Comparison of ENCODE assay signal across 1 cellular context in the genomic region with DNA sequence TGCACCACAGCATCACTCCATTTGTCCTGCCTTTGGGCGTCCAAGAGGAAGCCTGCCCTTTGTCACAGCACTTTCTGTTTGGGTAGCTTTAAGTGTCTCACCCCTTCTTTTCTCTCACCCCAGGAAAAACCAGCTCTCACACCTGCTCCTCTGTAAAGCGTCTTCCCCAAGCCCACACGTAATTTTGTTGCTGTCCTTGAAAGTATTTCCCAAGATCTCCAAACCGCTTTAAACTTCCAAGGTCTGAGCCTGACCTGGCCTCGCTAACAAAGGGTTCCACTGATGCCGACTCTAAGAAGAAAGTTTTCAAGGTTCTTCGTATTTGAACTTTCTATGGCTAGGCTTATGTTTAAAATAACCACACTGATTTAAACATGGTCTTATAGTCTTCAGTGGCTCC.
TF ChIP-seq lines count a peak whose summit lies in the region.

No MANE protein-coding gene starts in this region.

TF ChIP-seq in WTC11, 78 proteins besides CTCF, POLR2A, EP300 and RAD21 (continued from another document):
- TF ChIP-seq, protein P1, sequence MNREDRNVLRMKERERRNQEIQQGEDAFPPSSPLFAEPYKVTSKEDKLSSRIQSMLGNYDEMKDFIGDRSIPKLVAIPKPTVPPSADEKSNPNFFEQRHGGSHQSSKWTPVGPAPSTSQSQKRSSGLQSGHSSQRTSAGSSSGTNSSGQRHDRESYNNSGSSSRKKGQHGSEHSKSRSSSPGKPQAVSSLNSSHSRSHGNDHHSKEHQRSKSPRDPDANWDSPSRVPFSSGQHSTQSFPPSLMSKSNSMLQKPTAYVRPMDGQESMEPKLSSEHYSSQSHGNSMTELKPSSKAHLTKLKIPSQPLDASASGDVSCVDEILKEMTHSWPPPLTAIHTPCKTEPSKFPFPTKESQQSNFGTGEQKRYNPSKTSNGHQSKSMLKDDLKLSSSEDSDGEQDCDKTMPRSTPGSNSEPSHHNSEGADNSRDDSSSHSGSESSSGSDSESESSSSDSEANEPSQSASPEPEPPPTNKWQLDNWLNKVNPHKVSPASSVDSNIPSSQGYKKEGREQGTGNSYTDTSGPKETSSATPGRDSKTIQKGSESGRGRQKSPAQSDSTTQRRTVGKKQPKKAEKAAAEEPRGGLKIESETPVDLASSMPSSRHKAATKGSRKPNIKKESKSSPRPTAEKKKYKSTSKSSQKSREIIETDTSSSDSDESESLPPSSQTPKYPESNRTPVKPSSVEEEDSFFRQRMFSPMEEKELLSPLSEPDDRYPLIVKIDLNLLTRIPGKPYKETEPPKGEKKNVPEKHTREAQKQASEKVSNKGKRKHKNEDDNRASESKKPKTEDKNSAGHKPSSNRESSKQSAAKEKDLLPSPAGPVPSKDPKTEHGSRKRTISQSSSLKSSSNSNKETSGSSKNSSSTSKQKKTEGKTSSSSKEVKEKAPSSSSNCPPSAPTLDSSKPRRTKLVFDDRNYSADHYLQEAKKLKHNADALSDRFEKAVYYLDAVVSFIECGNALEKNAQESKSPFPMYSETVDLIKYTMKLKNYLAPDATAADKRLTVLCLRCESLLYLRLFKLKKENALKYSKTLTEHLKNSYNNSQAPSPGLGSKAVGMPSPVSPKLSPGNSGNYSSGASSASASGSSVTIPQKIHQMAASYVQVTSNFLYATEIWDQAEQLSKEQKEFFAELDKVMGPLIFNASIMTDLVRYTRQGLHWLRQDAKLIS (CRISPR knock-in tag; IDR thresholded peaks at IDR 0.05; ENCODE audit: borderline replicate concordance) = no peak
- TF ChIP-seq, protein P2, sequence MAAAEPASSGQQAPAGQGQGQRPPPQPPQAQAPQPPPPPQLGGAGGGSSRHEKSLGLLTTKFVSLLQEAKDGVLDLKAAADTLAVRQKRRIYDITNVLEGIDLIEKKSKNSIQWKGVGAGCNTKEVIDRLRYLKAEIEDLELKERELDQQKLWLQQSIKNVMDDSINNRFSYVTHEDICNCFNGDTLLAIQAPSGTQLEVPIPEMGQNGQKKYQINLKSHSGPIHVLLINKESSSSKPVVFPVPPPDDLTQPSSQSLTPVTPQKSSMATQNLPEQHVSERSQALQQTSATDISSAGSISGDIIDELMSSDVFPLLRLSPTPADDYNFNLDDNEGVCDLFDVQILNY (CRISPR knock-in tag; IDR thresholded peaks at IDR 0.05) = no peak
- TF ChIP-seq, protein P3, sequence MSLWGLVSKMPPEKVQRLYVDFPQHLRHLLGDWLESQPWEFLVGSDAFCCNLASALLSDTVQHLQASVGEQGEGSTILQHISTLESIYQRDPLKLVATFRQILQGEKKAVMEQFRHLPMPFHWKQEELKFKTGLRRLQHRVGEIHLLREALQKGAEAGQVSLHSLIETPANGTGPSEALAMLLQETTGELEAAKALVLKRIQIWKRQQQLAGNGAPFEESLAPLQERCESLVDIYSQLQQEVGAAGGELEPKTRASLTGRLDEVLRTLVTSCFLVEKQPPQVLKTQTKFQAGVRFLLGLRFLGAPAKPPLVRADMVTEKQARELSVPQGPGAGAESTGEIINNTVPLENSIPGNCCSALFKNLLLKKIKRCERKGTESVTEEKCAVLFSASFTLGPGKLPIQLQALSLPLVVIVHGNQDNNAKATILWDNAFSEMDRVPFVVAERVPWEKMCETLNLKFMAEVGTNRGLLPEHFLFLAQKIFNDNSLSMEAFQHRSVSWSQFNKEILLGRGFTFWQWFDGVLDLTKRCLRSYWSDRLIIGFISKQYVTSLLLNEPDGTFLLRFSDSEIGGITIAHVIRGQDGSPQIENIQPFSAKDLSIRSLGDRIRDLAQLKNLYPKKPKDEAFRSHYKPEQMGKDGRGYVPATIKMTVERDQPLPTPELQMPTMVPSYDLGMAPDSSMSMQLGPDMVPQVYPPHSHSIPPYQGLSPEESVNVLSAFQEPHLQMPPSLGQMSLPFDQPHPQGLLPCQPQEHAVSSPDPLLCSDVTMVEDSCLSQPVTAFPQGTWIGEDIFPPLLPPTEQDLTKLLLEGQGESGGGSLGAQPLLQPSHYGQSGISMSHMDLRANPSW (CRISPR knock-in tag; conservative IDR thresholded peaks at IDR 0.05; ENCODE audit: low read depth) = no peak
- TF ChIP-seq ZNF219 (CRISPR knock-in tag; IDR thresholded peaks at IDR 0.05; ENCODE audit: borderline replicate concordance) (no peak), IRF2 (CRISPR knock-in tag; IDR thresholded peaks at IDR 0.05; ENCODE audit: borderline replicate concordance, low read depth) (no peak)
- TF ChIP-seq, protein P4, sequence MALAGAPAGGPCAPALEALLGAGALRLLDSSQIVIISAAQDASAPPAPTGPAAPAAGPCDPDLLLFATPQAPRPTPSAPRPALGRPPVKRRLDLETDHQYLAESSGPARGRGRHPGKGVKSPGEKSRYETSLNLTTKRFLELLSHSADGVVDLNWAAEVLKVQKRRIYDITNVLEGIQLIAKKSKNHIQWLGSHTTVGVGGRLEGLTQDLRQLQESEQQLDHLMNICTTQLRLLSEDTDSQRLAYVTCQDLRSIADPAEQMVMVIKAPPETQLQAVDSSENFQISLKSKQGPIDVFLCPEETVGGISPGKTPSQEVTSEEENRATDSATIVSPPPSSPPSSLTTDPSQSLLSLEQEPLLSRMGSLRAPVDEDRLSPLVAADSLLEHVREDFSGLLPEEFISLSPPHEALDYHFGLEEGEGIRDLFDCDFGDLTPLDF (CRISPR knock-in tag; IDR thresholded peaks at IDR 0.05) = no peak
- TF ChIP-seq, protein P5, sequence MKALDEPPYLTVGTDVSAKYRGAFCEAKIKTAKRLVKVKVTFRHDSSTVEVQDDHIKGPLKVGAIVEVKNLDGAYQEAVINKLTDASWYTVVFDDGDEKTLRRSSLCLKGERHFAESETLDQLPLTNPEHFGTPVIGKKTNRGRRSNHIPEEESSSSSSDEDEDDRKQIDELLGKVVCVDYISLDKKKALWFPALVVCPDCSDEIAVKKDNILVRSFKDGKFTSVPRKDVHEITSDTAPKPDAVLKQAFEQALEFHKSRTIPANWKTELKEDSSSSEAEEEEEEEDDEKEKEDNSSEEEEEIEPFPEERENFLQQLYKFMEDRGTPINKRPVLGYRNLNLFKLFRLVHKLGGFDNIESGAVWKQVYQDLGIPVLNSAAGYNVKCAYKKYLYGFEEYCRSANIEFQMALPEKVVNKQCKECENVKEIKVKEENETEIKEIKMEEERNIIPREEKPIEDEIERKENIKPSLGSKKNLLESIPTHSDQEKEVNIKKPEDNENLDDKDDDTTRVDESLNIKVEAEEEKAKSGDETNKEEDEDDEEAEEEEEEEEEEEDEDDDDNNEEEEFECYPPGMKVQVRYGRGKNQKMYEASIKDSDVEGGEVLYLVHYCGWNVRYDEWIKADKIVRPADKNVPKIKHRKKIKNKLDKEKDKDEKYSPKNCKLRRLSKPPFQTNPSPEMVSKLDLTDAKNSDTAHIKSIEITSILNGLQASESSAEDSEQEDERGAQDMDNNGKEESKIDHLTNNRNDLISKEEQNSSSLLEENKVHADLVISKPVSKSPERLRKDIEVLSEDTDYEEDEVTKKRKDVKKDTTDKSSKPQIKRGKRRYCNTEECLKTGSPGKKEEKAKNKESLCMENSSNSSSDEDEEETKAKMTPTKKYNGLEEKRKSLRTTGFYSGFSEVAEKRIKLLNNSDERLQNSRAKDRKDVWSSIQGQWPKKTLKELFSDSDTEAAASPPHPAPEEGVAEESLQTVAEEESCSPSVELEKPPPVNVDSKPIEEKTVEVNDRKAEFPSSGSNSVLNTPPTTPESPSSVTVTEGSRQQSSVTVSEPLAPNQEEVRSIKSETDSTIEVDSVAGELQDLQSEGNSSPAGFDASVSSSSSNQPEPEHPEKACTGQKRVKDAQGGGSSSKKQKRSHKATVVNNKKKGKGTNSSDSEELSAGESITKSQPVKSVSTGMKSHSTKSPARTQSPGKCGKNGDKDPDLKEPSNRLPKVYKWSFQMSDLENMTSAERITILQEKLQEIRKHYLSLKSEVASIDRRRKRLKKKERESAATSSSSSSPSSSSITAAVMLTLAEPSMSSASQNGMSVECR (CRISPR knock-in tag; IDR thresholded peaks at IDR 0.05; ENCODE audit: borderline replicate concordance) = no peak
- TF ChIP-seq, protein P6, sequence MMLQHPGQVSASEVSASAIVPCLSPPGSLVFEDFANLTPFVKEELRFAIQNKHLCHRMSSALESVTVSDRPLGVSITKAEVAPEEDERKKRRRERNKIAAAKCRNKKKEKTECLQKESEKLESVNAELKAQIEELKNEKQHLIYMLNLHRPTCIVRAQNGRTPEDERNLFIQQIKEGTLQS (CRISPR knock-in tag; conservative IDR thresholded peaks at IDR 0.05) = no peak
